Comparison of ENCODE assay signal across 14 cellular contexts in genomic region chr10:79019961-79020491, GRCh38. TPM values are rescaled to one million over a fixed set of nuclear protein-coding genes. Genes with fewer than 3 reads are reported as not detected.
DNase-seq lines count a peak whose midpoint lies in the region; ATAC-seq and TF ChIP-seq lines count a peak whose summit lies in the region.
"Had no signal": no experiment of that assay in that cellular context is flagged by ENCODE, and none has a peak within 500 bp of the region (broad histone marks: within the 10 kb centered on the region; RNA-seq: fewer than 3 reads in every experiment).

No MANE protein-coding gene starts in this region.

- ATAC-seq in natural killer cell: no peak
- ATAC-seq in natural killer cell treated with Interleukin-12 subunit alpha and Interleukin-12 subunit beta and Interleukin-15 and Interleukin-18, amount 100 ng/mL, for 72 hours: no peak
- ATAC-seq in GM19397 (IDR thresholded peaks at IDR 0.05; ENCODE audit: unreplicated experiment): no peak

- H3K9me3 ChIP-seq in mesodermal cell (ENCODE audit: control insufficient read depth, low read length): peaks cover 2% of the 10 kb centered on the region
- H3K9me3 ChIP-seq: SK-N-SH had no signal

- H3K9me3 Mint-ChIP-seq in natural killer cell: peaks cover 0 to 5% of the 10 kb centered on the region in 2 donors
- no peaks in the 10 kb centered on the region for H3K9me3 Mint-ChIP-seq in natural killer cell treated with Interleukin-12 subunit alpha and Interleukin-12 subunit beta and Interleukin-15 and Interleukin-18, amount 100 ng/mL, for 72 hours
- H3K9me3 Mint-ChIP-seq: activated CD4-positive, alpha-beta T cell treated with anti-CD3 and anti-CD28 coated beads, Interleukin-2, amount 10 ng/mL, durations not matched to agents 24 days and 14 days had no signal

- WGBS in mesodermal cell (ENCODE audit: insufficient coverage in 2 of 2), 2 experiments: 72 to 90% methylated on average over 4 of the region's 5 CpGs

- no peak overlapping the region for H3K4me3 Mint-ChIP-seq in natural killer cell
- H3K4me3 Mint-ChIP-seq in natural killer cell treated with Interleukin-12 subunit alpha and Interleukin-12 subunit beta and Interleukin-15 and Interleukin-18, amount 100 ng/mL, for 72 hours: no peak overlapping the region
- H3K4me3 Mint-ChIP-seq: activated CD4-positive, alpha-beta T cell treated with anti-CD3 and anti-CD28 coated beads, Interleukin-2, amount 10 ng/mL, durations not matched to agents 24 days and 14 days; naive B cell had no signal

- peaks cover 2% of the 10 kb centered on the region for H3K4me1 ChIP-seq in mesodermal cell (ENCODE audit: control insufficient read depth, insufficient read depth, low read length, poor library complexity, severe bottlenecking)

- peaks cover 26 to 50% of the 10 kb centered on the region in 2 donors for H3K27me3 Mint-ChIP-seq in natural killer cell (ENCODE audit: low read depth in 2 of 2)
- H3K27me3 Mint-ChIP-seq in natural killer cell treated with Interleukin-12 subunit alpha and Interleukin-12 subunit beta and Interleukin-15 and Interleukin-18, amount 100 ng/mL, for 72 hours: peaks cover 0 to 18% of the 10 kb centered on the region in 2 donors

- H3K4me3 ChIP-seq in AG10803 (ENCODE audit: low read length): no peak overlapping the region
- no peak overlapping the region for H3K4me3 ChIP-seq in mesodermal cell (ENCODE audit: extremely low read depth, insufficient read depth, low read length, poor library complexity, severe bottlenecking)

- TF ChIP-seq CTCF in AG10803 (conservative IDR thresholded peaks at IDR 0.05; ENCODE audit: low read length): no peak
- TF ChIP-seq CTCF in natural killer cell (IDR thresholded peaks at IDR 0.05): no peak

- H3K4me1 Mint-ChIP-seq in natural killer cell: peaks cover 2 to 12% of the 10 kb centered on the region in 2 donors
- peaks cover 5 to 9% of the 10 kb centered on the region in 2 donors for H3K4me1 Mint-ChIP-seq in natural killer cell treated with Interleukin-12 subunit alpha and Interleukin-12 subunit beta and Interleukin-15 and Interleukin-18, amount 100 ng/mL, for 72 hours (ENCODE audit: low read depth in 2 of 2)
- H3K4me1 Mint-ChIP-seq: naive B cell had no signal

- H3K36me3 ChIP-seq in mesodermal cell (ENCODE audit: control insufficient read depth, insufficient read depth, low read length): no peaks in the 10 kb centered on the region

- H3K27ac ChIP-seq in mesodermal cell (ENCODE audit: low read depth, low read length, severe bottlenecking): peak overlapping the region; percentile 66

- no peak overlapping the region for H3K27ac Mint-ChIP-seq in natural killer cell
- H3K27ac Mint-ChIP-seq in natural killer cell treated with Interleukin-12 subunit alpha and Interleukin-12 subunit beta and Interleukin-15 and Interleukin-18, amount 100 ng/mL, for 72 hours: no peak overlapping the region
- H3K27ac Mint-ChIP-seq: activated CD4-positive, alpha-beta T cell treated with anti-CD3 and anti-CD28 coated beads, Interleukin-2, amount 10 ng/mL, durations not matched to agents 24 days and 14 days; naive B cell had no signal

- intact Hi-C loops in natural killer cell (cut with micrococcal nuclease): no loop called here

- peak; percentile 75 for DNase-seq in AG10803 (ENCODE audit: low read depth)
- DNase-seq in NCI-H510A (lab: John Stamatoyannopoulos, UW): peak; percentile 32
- DNase-seq in fibroblast of peridontal ligament (ENCODE audit: extremely low read depth): peak; percentile 38
- no peak for DNase-seq in natural killer cell
- DNase-seq in natural killer cell treated with Interleukin-12 subunit alpha and Interleukin-12 subunit beta and Interleukin-15 and Interleukin-18, amount 100 ng/mL, for 72 hours (ENCODE audit: low spot score): no peak
- no peak for DNase-seq in NCI-H446 (lab: John Stamatoyannopoulos, UW)
- DNase-seq: activated CD4-positive, alpha-beta T cell treated with anti-CD3 and anti-CD28 coated beads, Interleukin-2, amount 10 ng/mL, durations not matched to agents 24 days and 14 days; dermis blood vessel endothelial cell; naive B cell; NCI-H524 treated with DMSO at 0.1 percent for 48 hours; SK-N-SH; stimulated activated naive CD4-positive, alpha-beta T cell treated with Interleukin-2 at 50 U/mL for 16 hours had no signal

- no peaks in the 10 kb centered on the region for H3K36me3 Mint-ChIP-seq in natural killer cell
- H3K36me3 Mint-ChIP-seq in natural killer cell treated with Interleukin-12 subunit alpha and Interleukin-12 subunit beta and Interleukin-15 and Interleukin-18, amount 100 ng/mL, for 72 hours: peaks cover 4% of the 10 kb centered on the region
- H3K36me3 Mint-ChIP-seq: naive B cell had no signal

RNA-seq across cellular contexts. Expression of gene ZMIZ1, which starts 48.7 kb away (rescaled TPM):
- 53.5 TPM for polyA plus RNA-seq in mesodermal cell (2013, experiment 1 of 2)
- 52.9 TPM for polyA plus RNA-seq in mesodermal cell (2013, experiment 2 of 2)
- total RNA-seq in natural killer cell: 10 to 100 TPM; 36.5 to 51.5 (median 37.9) TPM
- total RNA-seq in natural killer cell treated with Interleukin-12 subunit alpha and Interleukin-12 subunit beta and Interleukin-15 and Interleukin-18, amount 100 ng/mL, for 72 hours: 10 to 100 TPM; 49.7 to 54.4 TPM

Comparison
In these comparisons a context has a peak if more than half of its experiments do, and no peak if none do; other contexts are left out.
1. DNase-seq: peak in AG10803 (single experiment), NCI-H510A (single experiment) and fibroblast of peridontal ligament (single experiment); none in natural killer cell (single experiment), natural killer cell treated with Interleukin-12 subunit alpha and Interleukin-12 subunit beta and Interleukin-15 and Interleukin-18, amount 100 ng/mL, for 72 hours (single experiment) and NCI-H446 (0 of 2).